Comparison of ENCODE assay signal across 16 cellular contexts in the genomic region with DNA sequence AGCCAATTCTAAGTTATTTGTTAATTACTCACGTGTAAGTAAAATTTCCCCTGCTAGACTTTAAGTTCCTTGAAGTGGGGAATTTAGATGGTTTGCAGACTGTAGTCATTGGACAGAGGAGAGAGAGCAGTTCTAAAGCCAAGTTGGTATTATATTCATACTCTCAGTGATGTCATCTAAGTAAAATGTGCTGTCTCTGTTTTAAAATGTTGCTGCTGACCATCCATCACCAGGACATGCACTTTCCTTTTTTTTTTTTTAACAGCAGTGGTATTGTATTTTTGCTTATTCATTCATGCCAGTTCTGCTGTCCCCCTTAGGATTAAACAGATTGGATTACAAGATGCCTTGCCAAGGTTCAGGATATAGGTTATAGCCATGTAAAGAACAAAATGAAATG. TPM values are rescaled to one million over a fixed set of nuclear protein-coding genes. Genes with fewer than 3 reads are reported as not detected.
A peak's percentile ranks its signal among the peaks of the same experiment; 100 is the strongest.
DNase-seq lines count a peak whose midpoint lies in the region; ATAC-seq and TF ChIP-seq lines count a peak whose summit lies in the region.
"Had no signal": no experiment of that assay in that cellular context is flagged by ENCODE, and none has a peak within 500 bp of the region (broad histone marks: within the 10 kb centered on the region; RNA-seq: fewer than 3 reads in every experiment).

No MANE protein-coding gene starts in this region.

- no peaks in the 10 kb centered on the region for H3K36me3 Mint-ChIP-seq in activated T-cell treated with anti-CD3 and anti-CD28 coated beads, Interleukin-2, amount 50 U/mL, for 4 hours (ENCODE audit: insufficient read depth)

- H3K4me1 ChIP-seq in thyroid gland, result peaks cover 0 to 6% of the 10 kb centered on the region in 2 donors

- TF ChIP-seq POLR2A in thyroid gland (IDR thresholded peaks at IDR 0.05), result no peak

- H3K27me3 ChIP-seq in thyroid gland, result no peaks in the 10 kb centered on the region
- H3K27me3 ChIP-seq: vagina had no signal

- peak; percentile 73 for DNase-seq in EL
- peak; percentile 45 for DNase-seq in RPMI7951 (ENCODE audit: low read depth)
- DNase-seq in fibroblast of gingiva (ENCODE audit: low read depth), result peak; percentile 39
- DNase-seq in retinal pigment epithelial cell (ENCODE audit: low read depth), result peak; percentile 27
- no peak for DNase-seq in NCI-H187 treated with DMSO at 0.1 percent for 48 hours (lab: John Stamatoyannopoulos, UW)
- DNase-seq in activated T-cell treated with anti-CD3 and anti-CD28 coated beads, Interleukin-2, amount 50 U/mL, for 4 hours, result no peak
- DNase-seq in thyroid gland, result no peak
- DNase-seq: activated CD4-positive, CD25-positive, alpha-beta regulatory T cell treated with anti-CD3 and anti-CD28 coated beads, Interleukin-2, amount 50 U/mL, for 72 hours; CD4-positive, alpha-beta T cell; hippocampal formation; midbrain; NCI-H510A treated with DMSO at 0.1 percent for 48 hours had no signal

- H3K9me3 ChIP-seq in thyroid gland, result no peaks in the 10 kb centered on the region
- H3K9me3 ChIP-seq: vagina had no signal

- no peaks in the 10 kb centered on the region for H3K36me3 ChIP-seq in thyroid gland
- H3K36me3 ChIP-seq: vagina had no signal

- H3K4me1 Mint-ChIP-seq in activated T-cell treated with anti-CD3 and anti-CD28 coated beads, Interleukin-2, amount 50 U/mL, for 4 hours (ENCODE audit: low read depth), result peaks cover 14% of the 10 kb centered on the region

- H3K4me3 ChIP-seq in retinal pigment epithelial cell (ENCODE audit: low read length), result no peak overlapping the region
- no peak overlapping the region for H3K4me3 ChIP-seq in thyroid gland (replicated peaks in 1 of 3)
- H3K4me3 ChIP-seq: vagina had no signal

- H3K4me3 Mint-ChIP-seq in activated T-cell treated with anti-CD3 and anti-CD28 coated beads, Interleukin-2, amount 50 U/mL, for 4 hours, result no peak overlapping the region
- H3K4me3 Mint-ChIP-seq: activated T-helper 17 cell treated with anti-CD3 and anti-CD28 coated beads, Interleukin-2, amount 50 U/mL, for 72 hours; CD4-positive, alpha-beta T cell; dendritic cell treated with granulocyte-macrophage colony-stimulating factor and Interleukin-4, amounts not matched to agents 40 ng/mL and 50 ng/mL, for 4 days had no signal

- no peak overlapping the region for H3K27ac ChIP-seq in thyroid gland
- H3K27ac ChIP-seq: vagina had no signal

- no peak for TF ChIP-seq CTCF in retinal pigment epithelial cell (conservative IDR thresholded peaks at IDR 0.05; ENCODE audit: low read depth, low read length)
- no peak for TF ChIP-seq CTCF in thyroid gland (IDR thresholded peaks at IDR 0.05)

- ATAC-seq in GM18870 (IDR thresholded peaks at IDR 0.05; ENCODE audit: unreplicated experiment), result no peak
- ATAC-seq in activated T-cell treated with anti-CD3 and anti-CD28 coated beads, Interleukin-2, amount 50 U/mL, for 4 hours, result no peak
- ATAC-seq: activated T-helper 17 cell treated with anti-CD3 and anti-CD28 coated beads, Interleukin-2, amount 50 U/mL, for 72 hours had no signal

- intact Hi-C loops in thyroid gland (cut with DNase I), result no loop called here

- no peaks in the 10 kb centered on the region for H3K9me3 Mint-ChIP-seq in activated T-cell treated with anti-CD3 and anti-CD28 coated beads, Interleukin-2, amount 50 U/mL, for 4 hours
- H3K9me3 Mint-ChIP-seq: activated T-helper 17 cell treated with anti-CD3 and anti-CD28 coated beads, Interleukin-2, amount 50 U/mL, for 72 hours; CD4-positive, alpha-beta T cell; dendritic cell treated with granulocyte-macrophage colony-stimulating factor and Interleukin-4, amounts not matched to agents 40 ng/mL and 50 ng/mL, for 4 days had no signal

- peaks cover 62% of the 10 kb centered on the region for H3K27me3 Mint-ChIP-seq in activated T-cell treated with anti-CD3 and anti-CD28 coated beads, Interleukin-2, amount 50 U/mL, for 4 hours (ENCODE audit: low read depth)

- 30 to 53% methylated on average over 1 of the region's 1 CpG for WGBS in thyroid gland, 2 donors

RNA-seq across cellular contexts. Expression of a gene that starts 2.3 kb away (rescaled TPM):
- 12.0 and 15.4 TPM in 2 replicates for total RNA-seq in RPMI7951 (2014; rRNA removed; shearing (Covaris generic))
- total RNA-seq in activated T-cell treated with anti-CD3 and anti-CD28 coated beads, Interleukin-2, amount 50 U/mL, for 4 hours, result under 1 TPM; 0.05 to 0.57 (median 0.40) TPM
- 10 to 100 TPM in 3 of 4 donors, 1 to 10 TPM in 1; 7.8 to 22.7 (median 12.8) TPM for total RNA-seq in thyroid gland
- total RNA-seq: CD4-positive, alpha-beta T cell had no signal

Comparison
In these comparisons a context has a peak if more than half of its experiments do, and no peak if none do; other contexts are left out.
1. DNase-seq: peak in EL (single experiment), RPMI7951 (single experiment), fibroblast of gingiva (single experiment) and retinal pigment epithelial cell (single experiment); none in NCI-H187 treated with DMSO at 0.1 percent for 48 hours (single experiment), activated T-cell treated with anti-CD3 and anti-CD28 coated beads, Interleukin-2, amount 50 U/mL, for 4 hours (single experiment) and thyroid gland (0 of 2).